Comparison of ENCODE assay signal across 8 cellular contexts in the genomic region with DNA sequence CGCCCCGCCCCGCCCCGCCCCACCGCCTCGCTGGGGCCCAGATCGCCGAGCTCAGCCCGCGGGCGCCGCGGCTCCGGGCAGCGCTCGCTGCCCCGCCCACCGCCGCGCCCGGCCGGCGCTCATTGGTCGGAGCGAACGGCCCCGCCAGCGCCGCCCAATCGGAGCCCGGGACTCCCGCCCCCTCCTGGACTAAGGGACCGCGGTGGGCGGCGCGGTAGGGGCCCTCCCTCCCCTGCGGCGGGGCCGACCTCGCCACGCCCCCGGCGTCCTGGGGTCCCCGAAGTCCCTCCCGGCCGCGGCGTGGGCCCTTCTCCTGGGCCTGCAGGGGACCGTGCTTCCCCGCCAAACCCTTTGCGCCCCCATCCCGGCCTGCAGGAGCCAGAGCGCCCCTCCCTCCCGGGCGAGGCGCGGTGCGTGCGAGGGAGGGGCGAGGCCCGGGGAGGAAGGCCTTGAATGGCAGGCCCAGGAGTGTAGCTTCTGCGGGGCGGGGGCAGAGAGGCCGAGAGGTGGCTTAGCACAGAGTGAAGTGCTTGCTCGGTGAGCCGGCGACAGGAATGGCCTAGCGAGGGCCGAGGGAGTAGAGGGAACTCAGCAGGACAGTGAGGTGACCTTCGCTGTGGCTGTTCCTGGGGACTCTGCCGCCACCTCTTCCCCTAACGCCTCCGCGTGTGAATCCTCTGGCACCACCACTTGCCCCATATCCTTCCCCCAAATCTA.
DNase-seq lines count a peak whose midpoint lies in the region; ATAC-seq and TF ChIP-seq lines count a peak whose summit lies in the region.

A gene (minus strand): TSS at position 51 of the 717 bp plus-strand sequence. CDS start 7,366 bp downstream, outside the sequence.

- H3K27ac Mint-ChIP-seq in central memory CD8-positive, alpha-beta T cell (ENCODE audit: low read depth) = peak within 1 kb of the TSS; percentile 86

- no peaks in the 10 kb centered on the region for H3K9me3 Mint-ChIP-seq in central memory CD8-positive, alpha-beta T cell

- no peaks in the 10 kb centered on the region for H3K36me3 ChIP-seq in ACC112 (ENCODE audit: insufficient read depth, low read length)

- peaks cover 44% of the 10 kb centered on the region for H3K4me1 ChIP-seq in ACC112 (ENCODE audit: control insufficient read depth, insufficient read depth, low read length, unreplicated experiment)

- DNase-seq in NCI-H2227 (lab: John Stamatoyannopoulos, UW; ENCODE audit: unreplicated experiment) (peak; percentile 89), kidney glomerular epithelial cell (lab: John Stamatoyannopoulos, UW) (peak; percentile 84)
- DNase-seq in central memory CD8-positive, alpha-beta T cell (ENCODE audit: low spot score in 2 of 2) = peak; percentile 71 to 74
- peak; percentile 73 to 89 for DNase-seq in stimulated activated CD4-positive, alpha-beta T cell treated with anti-CD3 and anti-CD28 coated beads, Interleukin-15, amount 100 ng/mL, for 48 hours (ENCODE audit: low read depth in 2 of 2)

- peaks cover 25% of the 10 kb centered on the region for H3K4me1 Mint-ChIP-seq in central memory CD8-positive, alpha-beta T cell

- peak; percentile 36 for TF ChIP-seq POLR2A in GM18526 (IDR thresholded peaks at IDR 0.05; ENCODE audit: extremely low read depth, insufficient read length)

- no peaks in the 10 kb centered on the region for H3K79me2 ChIP-seq in ACC112 (ENCODE audit: control insufficient read depth, insufficient read depth, low read length, unreplicated experiment)

- H3K36me3 Mint-ChIP-seq in central memory CD8-positive, alpha-beta T cell (ENCODE audit: insufficient read depth) = peaks cover 9% of the 10 kb centered on the region

- no peaks in the 10 kb centered on the region for H3K27me3 Mint-ChIP-seq in central memory CD8-positive, alpha-beta T cell

- peak within 1 kb of the TSS; percentile 81 for H3K4me3 Mint-ChIP-seq in central memory CD8-positive, alpha-beta T cell

- H3K4me3 ChIP-seq in ACC112 (ENCODE audit: low read depth, low read length) = peak within 1 kb of the TSS; percentile 92

- H3K27me3 ChIP-seq in ACC112 (ENCODE audit: insufficient read depth, low read length) = no peaks in the 10 kb centered on the region

- ATAC-seq in HG03064 (IDR thresholded peaks at IDR 0.05; ENCODE audit: low read depth, unreplicated experiment) = peak; percentile 72
- ATAC-seq in activated CD4-positive, CD25-positive, alpha-beta regulatory T cell treated with anti-CD3 and anti-CD28 coated beads, Interleukin-2, amount 50 U/mL, for 24 hours = peak; percentile 89 to 90
- ATAC-seq in central memory CD8-positive, alpha-beta T cell (replicated peaks; ENCODE audit: extremely low read depth, poor library complexity, severe bottlenecking) = peak; percentile 79

- peak within 1 kb of the TSS; percentile 95 for H2AFZ ChIP-seq in ACC112 (ENCODE audit: low read length, unreplicated experiment)

- H3K27ac ChIP-seq in ACC112 (ENCODE audit: low read depth, low read length) = peak within 1 kb of the TSS; percentile 90; the same call in 1 of the 2 replicates

Comparison
In these comparisons a context has a peak if more than half of its experiments do, and no peak if none do; other contexts are left out.
1. Peak in every context shown above with its lines: DNase-seq, ATAC-seq, H3K4me3 ChIP-seq and H3K27ac ChIP-seq.